ENCODE assay signal across 10 cellular contexts in the genomic region with DNA sequence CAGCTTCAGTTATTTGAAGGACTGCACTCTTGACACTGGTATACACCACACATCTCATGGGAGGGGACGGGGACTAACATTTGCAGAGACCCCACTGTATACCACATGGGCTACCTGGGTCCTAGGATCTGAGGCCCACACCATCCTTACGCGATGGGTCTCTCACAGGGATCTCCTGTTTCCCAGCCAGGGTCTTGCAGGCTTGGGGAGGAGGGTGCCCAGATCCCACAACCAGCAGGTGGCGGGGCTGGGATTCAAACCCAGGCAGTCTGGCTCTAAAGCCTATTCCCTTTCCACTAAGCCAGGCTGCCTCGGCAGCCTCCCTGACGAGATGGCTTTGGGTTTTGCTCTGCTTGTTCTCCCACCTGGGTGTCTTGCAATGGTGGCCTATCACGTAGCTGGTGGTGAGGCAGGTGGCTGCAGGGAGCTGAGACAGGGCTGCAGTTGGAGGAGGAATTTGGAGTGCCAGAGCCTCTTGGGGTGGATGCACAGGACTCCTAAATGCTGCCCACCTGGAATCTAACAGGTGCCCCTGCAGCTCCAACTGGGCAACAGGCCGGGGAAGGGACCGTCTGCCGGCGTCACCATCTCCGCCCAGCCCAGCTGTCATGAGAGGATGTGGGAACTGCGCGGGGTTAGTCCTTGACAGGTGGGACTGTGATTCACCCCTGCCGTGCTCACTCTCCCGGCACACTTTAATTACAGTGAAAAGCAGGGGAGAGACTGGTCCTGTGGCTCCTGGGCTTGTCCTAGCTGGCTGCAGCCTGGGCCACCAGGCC.
A peak's percentile ranks its signal among the peaks of the same experiment; 100 is the strongest.
DNase-seq lines count a peak whose midpoint lies in the region; ATAC-seq and TF ChIP-seq lines count a peak whose summit lies in the region.
"Had no signal": no experiment of that assay in that cellular context is flagged by ENCODE, and none has a peak within 500 bp of the region (broad histone marks: within the 10 kb centered on the region; RNA-seq: fewer than 3 reads in every experiment).

No MANE protein-coding gene starts in this region.

- ATAC-seq in GM19395 (IDR thresholded peaks at IDR 0.05; ENCODE audit: unreplicated experiment): no peak
- ATAC-seq in GM21723 (IDR thresholded peaks at IDR 0.05; ENCODE audit: unreplicated experiment): no peak
- ATAC-seq in HG02840 (IDR thresholded peaks at IDR 0.05; ENCODE audit: low FRiP score, unreplicated experiment): no peak
- ATAC-seq: left lung had no signal

- peaks cover 44% of the 10 kb centered on the region for H3K4me1 ChIP-seq in BLaER1

- no peaks in the 10 kb centered on the region for H4K20me1 ChIP-seq in BLaER1

- DNase-seq in GM12864 (ENCODE audit: low read depth) (no peak), NCI-H510A treated with DMSO at 0.1 percent for 48 hours (lab: John Stamatoyannopoulos, UW) (peak; percentile 94), glomerular visceral epithelial cell (ENCODE audit: extremely low spot score) (peak; percentile 20), GM10248 (ENCODE audit: extremely low spot score) (no peak)
- DNase-seq: testis had no signal

- CTCF ChIA-PET in GM10248 (lab: Yijun Ruan, JAX): interaction anchor here (1.7 kb wide), 1 partner anchor 11 kb away, joined by 5 read pairs; no protein-coding TSS in a partner anchor

- no peak overlapping the region for H3K4me3 ChIP-seq in BLaER1
- H3K4me3 ChIP-seq in GM12864 (ENCODE audit: low read depth, low read length): no peak overlapping the region
- H3K4me3 ChIP-seq: left lung, testis had no signal

- TF ChIP-seq CTCF in GM12864 (IDR thresholded peaks at IDR 0.05; ENCODE audit: low read depth, low read length, missing control alignments): peak; percentile 18
- TF ChIP-seq CTCF in GM10248 (IDR thresholded peaks at IDR 0.05; ENCODE audit: control extremely low read depth, extremely low read depth, low read depth, missing control alignments): no peak

- H3K36me3 ChIP-seq in BLaER1: no peaks in the 10 kb centered on the region
- H3K36me3 ChIP-seq: left lung had no signal

- H3K9me3 ChIP-seq in BLaER1: peaks cover 15% of the 10 kb centered on the region
- H3K9me3 ChIP-seq: testis had no signal

- no peaks in the 10 kb centered on the region for H3K27me3 ChIP-seq in BLaER1
- H3K27me3 ChIP-seq: testis had no signal

- H3K4me2 ChIP-seq in BLaER1: peak overlapping the region; percentile 31

- no peak overlapping the region for H3K9ac ChIP-seq in BLaER1

- POLR2A ChIA-PET in GM10248 (lab: Yijun Ruan, JAX): no interaction called here

- no peak overlapping the region for H3K27ac ChIP-seq in BLaER1
- H3K27ac ChIP-seq: left lung, testis had no signal

Comparison
In these comparisons a context has a peak if more than half of its experiments do, and no peak if none do; other contexts are left out.
1. DNase-seq: peak in NCI-H510A treated with DMSO at 0.1 percent for 48 hours (single experiment) and glomerular visceral epithelial cell (single experiment); none in GM12864 (single experiment) and GM10248 (single experiment).